ENCODE assay signal across 13 cellular contexts in genomic region chr5:129271309-129271708, GRCh38.
DNase-seq lines count a peak whose midpoint lies in the region; ATAC-seq, FAIRE-seq and TF ChIP-seq lines count a peak whose summit lies in the region.
"Had no signal": no experiment of that assay in that cellular context is flagged by ENCODE, and none has a peak within 500 bp of the region (broad histone marks: within the 10 kb centered on the region; RNA-seq: fewer than 3 reads in every experiment).

No MANE protein-coding gene starts in this region.

- no peak for ATAC-seq in HG02763 (IDR thresholded peaks at IDR 0.05; ENCODE audit: unreplicated experiment)
- no peak for ATAC-seq in GM19463 (IDR thresholded peaks at IDR 0.05; ENCODE audit: unreplicated experiment)
- no peak for ATAC-seq in GM19455 (IDR thresholded peaks at IDR 0.05; ENCODE audit: unreplicated experiment)

- H3K4me1 ChIP-seq in Loucy (ENCODE audit: insufficient read depth, low read length, poor library complexity, severe bottlenecking) (no peaks in the 10 kb centered on the region), keratinocyte (ENCODE audit: control insufficient read depth, extremely low read depth, insufficient read depth, low read length) (no peaks in the 10 kb centered on the region), sigmoid colon (no peaks in the 10 kb centered on the region)
- H3K4me1 ChIP-seq: transverse colon had no signal

- no peaks in the 10 kb centered on the region for H3K9me1 ChIP-seq in keratinocyte (ENCODE audit: control insufficient read depth, extremely low read depth, insufficient read depth, low read length)

- H4K20me1 ChIP-seq in Loucy (ENCODE audit: insufficient read depth, low read length, poor library complexity, severe bottlenecking) (no peaks in the 10 kb centered on the region), keratinocyte (ENCODE audit: control insufficient read depth, extremely low read depth, insufficient read depth, low read length) (no peaks in the 10 kb centered on the region)

- no peak for TF ChIP-seq EP300 in sigmoid colon (IDR thresholded peaks at IDR 0.05)

- H3K9me3 ChIP-seq in Loucy (ENCODE audit: insufficient read depth, low read depth, low read length) (no peaks in the 10 kb centered on the region), keratinocyte (ENCODE audit: control insufficient read depth, low read depth, low read length) (no peaks in the 10 kb centered on the region), sigmoid colon (no peaks in the 10 kb centered on the region)
- H3K9me3 ChIP-seq: transverse colon had no signal

- TF ChIP-seq CTCF in Loucy (conservative IDR thresholded peaks at IDR 0.05; ENCODE audit: low read length) (peak; percentile 33; the same call in 1 of the 2 replicates), keratinocyte (optimal IDR thresholded peaks at IDR 0.05 in 1 of 3, IDR thresholded peaks at IDR 0.05 in 1 of 3, conservative IDR thresholded peaks at IDR 0.05 in 1 of 3; ENCODE audit: extremely low read depth in 1 of 3, insufficient read depth in 2 of 3, low read length in 3 of 3) (peak in 2 of 3 experiments; percentile 46 to 66), sigmoid colon (IDR thresholded peaks at IDR 0.05) (no peak)

- H3K27ac ChIP-seq in keratinocyte (ENCODE audit: control insufficient read depth, insufficient read depth, low read length) (no peak overlapping the region), sigmoid colon (no peak overlapping the region)
- H3K27ac ChIP-seq: epithelial cell of prostate, transverse colon had no signal

- no peaks in the 10 kb centered on the region for H3K36me3 ChIP-seq in Loucy (ENCODE audit: insufficient read depth, low read length)
- H3K36me3 ChIP-seq in keratinocyte (ENCODE audit: control insufficient read depth in 2 of 2, extremely low read depth in 1 of 2, insufficient read depth in 2 of 2, low read length in 2 of 2), result no peaks in the 10 kb centered on the region
- no peaks in the 10 kb centered on the region for H3K36me3 ChIP-seq in sigmoid colon
- H3K36me3 ChIP-seq: transverse colon had no signal

- H3K27me3 ChIP-seq in Loucy (ENCODE audit: insufficient read depth, low read length, poor library complexity, severe bottlenecking), result no peaks in the 10 kb centered on the region
- no peaks in the 10 kb centered on the region for H3K27me3 ChIP-seq in keratinocyte (ENCODE audit: control insufficient read depth, extremely low read depth, insufficient read depth, low read length)
- H3K27me3 ChIP-seq in sigmoid colon, result no peaks in the 10 kb centered on the region
- H3K27me3 ChIP-seq: transverse colon had no signal

- H3K4me2 ChIP-seq in Loucy (ENCODE audit: low read depth, low read length, poor library complexity, severe bottlenecking) (no peak overlapping the region), keratinocyte (ENCODE audit: control insufficient read depth, extremely low read depth, insufficient read depth, low read depth, low read length) (no peak overlapping the region)

- DNase-seq in ELR (ENCODE audit: low read depth) (peak; percentile 6), amniotic epithelial cell (ENCODE audit: low read depth) (peak; percentile 43), keratinocyte (ENCODE audit: low read depth, low spot score) (no peak), sigmoid colon (no peak)
- DNase-seq: activated naive CD4-positive, alpha-beta T cell treated with anti-CD3 and anti-CD28 coated beads, Interleukin-2, amount 10 ng/mL, durations not matched to agents 7 days and 5 days; NCI-H2029; T-helper 9 cell; transverse colon had no signal

- H2AFZ ChIP-seq in Loucy (ENCODE audit: low read length) (no peak overlapping the region), keratinocyte (ENCODE audit: control insufficient read depth, low read length) (no peak overlapping the region)

- dilution Hi-C loops in keratinocyte (cut with MboI; ENCODE audit: extremely low pct_ligation_motif_present, low sequenced_read_pairs), result no loop called here

- H3K9me2 ChIP-seq in Loucy (replicated peaks; ENCODE audit: low read depth, low read length), result no peaks in the 10 kb centered on the region

- no peak for FAIRE-seq in keratinocyte (lab: Jason Lieb, UNC)

- H3K79me2 ChIP-seq in Loucy (ENCODE audit: insufficient read depth, low read length), result no peaks in the 10 kb centered on the region
- no peaks in the 10 kb centered on the region for H3K79me2 ChIP-seq in keratinocyte (ENCODE audit: control insufficient read depth, insufficient read depth, low read length)

- H3K9ac ChIP-seq in Loucy (ENCODE audit: low read depth, low read length, poor library complexity, severe bottlenecking) (no peak overlapping the region), keratinocyte (ENCODE audit: control insufficient read depth, extremely low read depth, insufficient read depth, low read length) (no peak overlapping the region)

- no peak for TF ChIP-seq POLR2A in sigmoid colon (IDR thresholded peaks at IDR 0.05)

- intact Hi-C loops in sigmoid colon (cut with DNase I), result no loop called here

- 34 to 46% methylated on average over 2 of the region's 2 CpGs for WGBS in sigmoid colon, 2 donors

- H3K4me3 ChIP-seq in Loucy (ENCODE audit: low read length, poor library complexity, severe bottlenecking) (no peak overlapping the region), keratinocyte (ENCODE audit: control insufficient read depth in 2 of 3, extremely low read depth in 1 of 3, insufficient read depth in 2 of 3, low read depth in 1 of 3, low read length in 3 of 3) (no peak overlapping the region), sigmoid colon (no peak overlapping the region)
- H3K4me3 ChIP-seq: transverse colon had no signal

- no peaks in the 10 kb centered on the region for H3F3A ChIP-seq in Loucy (ENCODE audit: low read depth)

Comparison
In these comparisons a context has a peak if more than half of its experiments do, and no peak if none do; other contexts are left out.
1. DNase-seq: peak in ELR (single experiment) and amniotic epithelial cell (single experiment); none in keratinocyte (single experiment) and sigmoid colon (single experiment).
2. CTCF ChIP-seq: peak in Loucy (single experiment) and keratinocyte (2 of 3); none in sigmoid colon (0 of 4).